14 cellular contexts compared by ENCODE assay signal in genomic region chrX:67619253-67619652, GRCh38.
DNase-seq lines count a peak whose midpoint lies in the region; ATAC-seq lines count a peak whose summit lies in the region.
"Had no signal": no experiment of that assay in that cellular context is flagged by ENCODE, and none has a peak within 500 bp of the region (broad histone marks: within the 10 kb centered on the region; RNA-seq: fewer than 3 reads in every experiment).

No MANE protein-coding gene starts in this region.

- DNase-seq in CD1c-positive myeloid dendritic cell (ENCODE audit: extremely low spot score), result peak; percentile 1
- DNase-seq in HT1080 (ENCODE audit: low read depth), result peak; percentile 87
- peak; percentile 51 for DNase-seq in fibroblast of gingiva (ENCODE audit: low read depth)
- no peak for DNase-seq in GOT3 (lab: John Stamatoyannopoulos, UW)
- no peak for DNase-seq in NCI-H1105 (lab: John Stamatoyannopoulos, UW)
- no peak for DNase-seq in left lobe of liver (ENCODE audit: low spot score)
- no peak for DNase-seq in NCI-H2081 (lab: John Stamatoyannopoulos, UW)
- DNase-seq: activated CD4-positive, alpha-beta T cell treated with anti-CD3 and anti-CD28 coated beads, Interleukin-2, amount 50 U/mL, for 4 hours; anterior cingulate cortex; naive thymus-derived CD8-positive, alpha-beta T cell; NCI-H1436; stimulated activated CD4-positive, alpha-beta T cell treated with anti-CD3 and anti-CD28 coated beads, Interleukin-4, amount 100 ng/mL, for 1 hour; thyroid gland had no signal

- ATAC-seq in GM21717 (IDR thresholded peaks at IDR 0.05; ENCODE audit: unreplicated experiment) (peak; percentile 46), left lobe of liver (no peak)
- ATAC-seq: naive thymus-derived CD8-positive, alpha-beta T cell had no signal

Comparison
In these comparisons a context has a peak if more than half of its experiments do, and no peak if none do; other contexts are left out.
1. DNase-seq: peak in CD1c-positive myeloid dendritic cell (single experiment), HT1080 (single experiment) and fibroblast of gingiva (single experiment); none in GOT3 (single experiment), NCI-H1105 (single experiment), left lobe of liver (single experiment) and NCI-H2081 (0 of 2).